Comparison of ENCODE assay signal across 6 cellular contexts in the genomic region with DNA sequence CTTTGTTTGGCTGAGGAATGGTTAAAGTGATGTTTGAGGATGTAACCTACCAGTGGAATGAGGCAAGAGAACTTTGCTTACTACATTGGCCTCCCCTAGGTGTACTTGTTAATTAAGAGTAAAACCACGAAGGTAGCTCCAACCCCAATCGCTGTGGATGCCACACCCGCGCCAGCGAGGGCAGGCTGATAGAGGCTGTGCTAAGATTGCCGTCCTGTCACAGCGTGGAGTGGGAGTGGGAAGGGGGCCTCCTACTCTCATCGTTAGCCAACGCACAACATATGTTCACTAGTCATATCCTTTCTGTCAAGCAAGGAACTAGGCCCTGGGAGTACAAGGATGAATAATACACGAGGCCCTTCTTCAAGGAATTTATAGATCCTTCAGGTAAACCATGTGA.
"Had no signal": no experiment of that assay in that cellular context is flagged by ENCODE, and none has a peak within 500 bp of the region (broad histone marks: within the 10 kb centered on the region; RNA-seq: fewer than 3 reads in every experiment).

No MANE protein-coding gene starts in this region.

- H3K27me3 Mint-ChIP-seq: stimulated activated naive B cell treated with anti-CD40 and anti-IgM and Interleukin-4, amounts not matched to agents 10 μg/mL and 1 μg/mL and 100 μg/mL, for 72 hours had no signal

- H3K27me3 ChIP-seq: tibial nerve had no signal

- H3K27ac ChIP-seq: tibial nerve had no signal

- DNase-seq: activated CD4-positive, CD25-positive, alpha-beta regulatory T cell treated with anti-CD3 and anti-CD28 coated beads, Interleukin-2, amount 50 U/mL, for 72 hours; activated naive CD4-positive, alpha-beta T cell; hippocampal formation; SHP77; stimulated activated naive B cell treated with anti-CD40 and anti-IgM and Interleukin-4, amounts not matched to agents 10 μg/mL and 1 μg/mL and 100 μg/mL, for 72 hours had no signal

- H3K4me3 Mint-ChIP-seq: stimulated activated naive B cell treated with anti-CD40 and anti-IgM and Interleukin-4, amounts not matched to agents 10 μg/mL and 1 μg/mL and 100 μg/mL, for 72 hours had no signal

- H3K9me3 ChIP-seq: tibial nerve had no signal

- H3K4me3 ChIP-seq: tibial nerve had no signal

- H3K4me1 ChIP-seq: tibial nerve had no signal

- ATAC-seq: stimulated activated naive B cell treated with anti-CD40 and anti-IgM and Interleukin-4, amounts not matched to agents 10 μg/mL and 1 μg/mL and 100 μg/mL, for 72 hours had no signal

- H3K36me3 ChIP-seq: tibial nerve had no signal
